9 cellular contexts compared by ENCODE assay signal in genomic region chr7:6526997-6527378, GRCh38. TPM values are rescaled to one million over a fixed set of nuclear protein-coding genes. Genes with fewer than 3 reads are reported as not detected.
A peak's percentile ranks its signal among the peaks of the same experiment; 100 is the strongest.
DNase-seq lines count a peak whose midpoint lies in the region; ATAC-seq and TF ChIP-seq lines count a peak whose summit lies in the region.
"Had no signal": no experiment of that assay in that cellular context is flagged by ENCODE, and none has a peak within 500 bp of the region (broad histone marks: within the 10 kb centered on the region; RNA-seq: fewer than 3 reads in every experiment).

No MANE protein-coding gene starts in this region.

- CTCF ChIA-PET in activated naive CD4-positive, alpha-beta T cell treated with anti-CD3 and anti-CD28 coated beads, Interleukin-2, amount 10 ng/mL, durations not matched to agents 7 days and 5 days (lab: Charles Lee), result interaction anchor here (1.0 to 1.1 kb wide), 3 partner anchors 10 to 53 kb away, joined by 3 to 4 read pairs (median 4); no protein-coding TSS in a partner anchor
- CTCF ChIA-PET in mammary epithelial cell (lab: Charles Lee; ENCODE audit: low non-redundant PET), result no interaction called here

- TF ChIP-seq CTCF in mammary epithelial cell (conservative IDR thresholded peaks at IDR 0.05 in 1 of 2, IDR thresholded peaks at IDR 0.05 in 1 of 2; ENCODE audit: extremely low read depth in 1 of 2, insufficient read depth in 1 of 2, low read depth in 1 of 2, low read length in 2 of 2) (no peak), mesothelial cell of epicardium (IDR thresholded peaks at IDR 0.05; ENCODE audit: unreplicated experiment) (no peak), upper lobe of left lung (IDR thresholded peaks at IDR 0.05) (no peak)

- H3K9me3 Mint-ChIP-seq in activated naive CD4-positive, alpha-beta T cell treated with anti-CD3 and anti-CD28 coated beads, Interleukin-2, amount 10 ng/mL, durations not matched to agents 7 days and 5 days, result no peaks in the 10 kb centered on the region
- no peaks in the 10 kb centered on the region for H3K9me3 Mint-ChIP-seq in mesothelial cell of epicardium

- H3K4me3 ChIP-seq in mammary epithelial cell (replicated peaks in 1 of 3; ENCODE audit: insufficient read depth in 1 of 3, low read depth in 2 of 3, low read length in 3 of 3), result peak overlapping the region in 1 of 3 experiments; percentile 31
- peak overlapping the region in 3 of 4 donors; percentile 24 to 49 (median 42) for H3K4me3 ChIP-seq in upper lobe of left lung

- H3K27me3 ChIP-seq in mammary epithelial cell (ENCODE audit: insufficient read depth, low read length), result peaks cover 11% of the 10 kb centered on the region
- H3K27me3 ChIP-seq in upper lobe of left lung, result peaks cover 0 to 33% (median 15%) of the 10 kb centered on the region in 4 donors

- peaks cover 87% of the 10 kb centered on the region for H3K27me3 Mint-ChIP-seq in activated naive CD4-positive, alpha-beta T cell treated with anti-CD3 and anti-CD28 coated beads, Interleukin-2, amount 10 ng/mL, durations not matched to agents 7 days and 5 days
- peaks cover 80% of the 10 kb centered on the region for H3K27me3 Mint-ChIP-seq in mesothelial cell of epicardium (ENCODE audit: low read depth)

- H3K4me2 ChIP-seq in mammary epithelial cell (ENCODE audit: insufficient read depth, low read depth, low read length), result peak overlapping the region; percentile 81

- H3K4me3 Mint-ChIP-seq in activated naive CD4-positive, alpha-beta T cell treated with anti-CD3 and anti-CD28 coated beads, Interleukin-2, amount 10 ng/mL, durations not matched to agents 7 days and 5 days, result peak overlapping the region; percentile 31
- H3K4me3 Mint-ChIP-seq in mesothelial cell of epicardium, result peak overlapping the region; percentile 58

- H3K4me1 Mint-ChIP-seq in activated naive CD4-positive, alpha-beta T cell treated with anti-CD3 and anti-CD28 coated beads, Interleukin-2, amount 10 ng/mL, durations not matched to agents 7 days and 5 days, result peaks cover 15% of the 10 kb centered on the region
- peaks cover 8% of the 10 kb centered on the region for H3K4me1 Mint-ChIP-seq in mesothelial cell of epicardium

- no peak for DNase-seq in activated naive CD4-positive, alpha-beta T cell treated with anti-CD3 and anti-CD28 coated beads, Interleukin-2, amount 10 ng/mL, durations not matched to agents 7 days and 5 days
- no peak for DNase-seq in activated naive CD4-positive, alpha-beta T cell (lab: John Stamatoyannopoulos, UW)
- DNase-seq in mammary epithelial cell (no peak), mesothelial cell of epicardium (ENCODE audit: low spot score in 2 of 2, unreplicated experiment in 2 of 2) (no peak), upper lobe of left lung (no peak), NCI-H2029 (lab: John Stamatoyannopoulos, UW) (no peak), OCI-M1 (lab: John Stamatoyannopoulos, UW) (no peak), NCI-H1105 (lab: John Stamatoyannopoulos, UW) (no peak)

- no peak for TF ChIP-seq EP300 in upper lobe of left lung (IDR thresholded peaks at IDR 0.05)

- WGBS in mammary epithelial cell (ENCODE audit: low coverage, missing lambda C conversion rate), result 31% methylated on average over 11 of the region's 12 CpGs
- 37 to 39% methylated on average over 12 of the region's 12 CpGs for WGBS in upper lobe of left lung, 2 donors

- in situ Hi-C loops in mammary epithelial cell (cut with MboI; ENCODE audit: low sequenced_read_pairs in 2 of 2), result no loop called here

- H4K20me1 ChIP-seq in mammary epithelial cell (ENCODE audit: insufficient read depth, low read length), result no peaks in the 10 kb centered on the region

- no peak overlapping the region for H3K27ac Mint-ChIP-seq in activated naive CD4-positive, alpha-beta T cell treated with anti-CD3 and anti-CD28 coated beads, Interleukin-2, amount 10 ng/mL, durations not matched to agents 7 days and 5 days
- no peak overlapping the region for H3K27ac Mint-ChIP-seq in mesothelial cell of epicardium

- H3K27ac ChIP-seq in mammary epithelial cell (ENCODE audit: insufficient read depth, low read depth, low read length) (no peak overlapping the region), upper lobe of left lung (no peak overlapping the region)
- H3K27ac ChIP-seq: neutrophil had no signal

- H2AFZ ChIP-seq in mammary epithelial cell (ENCODE audit: low read depth, low read length), result peak overlapping the region; percentile 72

- H3K9ac ChIP-seq in mammary epithelial cell (ENCODE audit: insufficient read depth, low read length), result no peak overlapping the region

- BruUV-seq in mammary epithelial cell (replicated peaks; lab: Mats Ljungman, UMichigan), result no TSS peak

- dilution Hi-C loops in mammary epithelial cell (cut with HindIII; ENCODE audit: low sequenced_read_pairs), result no loop called here

- H3K36me3 ChIP-seq in mammary epithelial cell (ENCODE audit: insufficient read depth, low read length) (no peaks in the 10 kb centered on the region), upper lobe of left lung (no peaks in the 10 kb centered on the region)
- H3K36me3 ChIP-seq: neutrophil had no signal

- H3K79me2 ChIP-seq in mammary epithelial cell (ENCODE audit: insufficient read depth, low read length), result no peaks in the 10 kb centered on the region

- intact Hi-C loops in mammary epithelial cell (cut with micrococcal nuclease), result no loop called here

- H3K4me1 ChIP-seq in mammary epithelial cell (ENCODE audit: insufficient read depth, low read length) (peaks cover 4% of the 10 kb centered on the region), upper lobe of left lung (peaks cover 12 to 21% (median 15%) of the 10 kb centered on the region in 4 donors)

- ATAC-seq in upper lobe of left lung (ENCODE audit: low FRiP score in 2 of 2), result peak in 1 of 2 donors; percentile 15

- TF ChIP-seq POLR2A in upper lobe of left lung (IDR thresholded peaks at IDR 0.05), result no peak

- H3K36me3 Mint-ChIP-seq in activated naive CD4-positive, alpha-beta T cell treated with anti-CD3 and anti-CD28 coated beads, Interleukin-2, amount 10 ng/mL, durations not matched to agents 7 days and 5 days, result no peaks in the 10 kb centered on the region
- H3K36me3 Mint-ChIP-seq in mesothelial cell of epicardium, result no peaks in the 10 kb centered on the region

- H3K9me3 ChIP-seq in mammary epithelial cell (replicated peaks; ENCODE audit: insufficient read depth, low read length) (no peaks in the 10 kb centered on the region), upper lobe of left lung (no peaks in the 10 kb centered on the region)
- H3K9me3 ChIP-seq: neutrophil had no signal

RNA-seq across cellular contexts. Expression of gene GRID2IP, which starts 24.3 kb away (rescaled TPM):
- total RNA-seq in mammary epithelial cell (not detected), mesothelial cell of epicardium (1.4 to 1.5 TPM (median 1.5 TPM) in 3 replicates), upper lobe of left lung (1 to 10 TPM in 2 of 6 donors, under 1 TPM in 3, not detected in 1; 0.30 to 1.3 (median 0.63) TPM)
- 0.01 TPM for polyA plus RNA-seq in mammary epithelial cell
- not detected for polyA minus RNA-seq in mammary epithelial cell

RNA-seq across cellular contexts. Expression of gene KDELR2, which starts 43.0 kb away (rescaled TPM):
- total RNA-seq in mammary epithelial cell (100 to 1,000 TPM in 1 of 2 donors, 10 to 100 TPM in 1; 93.4 to 149 TPM), mesothelial cell of epicardium (125 to 145 TPM (median 144 TPM) in 3 replicates), upper lobe of left lung (100 to 1,000 TPM in 1 of 6 donors, 10 to 100 TPM in 5; 35.6 to 120 (median 92.7) TPM)
- polyA plus RNA-seq in mammary epithelial cell, result 96.1 TPM
- polyA minus RNA-seq in mammary epithelial cell, result 150 TPM

RNA-seq across cellular contexts. Expression of gene ZDHHC4, which starts 50.3 kb away (rescaled TPM):
- 10 to 100 TPM; 34.1 to 52.5 TPM for total RNA-seq in mammary epithelial cell
- 40.5 TPM for polyA plus RNA-seq in mammary epithelial cell
- polyA minus RNA-seq in mammary epithelial cell, result 52.4 TPM
- total RNA-seq in mesothelial cell of epicardium, result 66.9 to 75.3 TPM (median 67.9 TPM) in 3 replicates
- 10 to 100 TPM; 24.2 to 57.9 (median 48.4) TPM for total RNA-seq in upper lobe of left lung
